ENCODE assay signal across 1 cellular context in genomic region chr7:99409814-99410213, GRCh38.
TF ChIP-seq lines count a peak whose summit lies in the region.

No MANE protein-coding gene starts in this region.

TF ChIP-seq in GM12878, 131 proteins besides CTCF, POLR2A, EP300 and RAD21:
- TF ChIP-seq GATAD2B (conservative IDR thresholded peaks at IDR 0.05; ENCODE audit: low read depth) (no peak), SUPT20H (IDR thresholded peaks at IDR 0.05; ENCODE audit: borderline replicate concordance, control insufficient read depth, low read depth, low read length) (no peak), TCF7 (IDR thresholded peaks at IDR 0.05; ENCODE audit: borderline replicate concordance) (no peak), RFX5 (IDR thresholded peaks at IDR 0.05; ENCODE audit: low read depth, low read length) (no peak), ZNF384 (IDR thresholded peaks at IDR 0.05; ENCODE audit: borderline replicate concordance, low read depth, low read length) (no peak), SREBF1 (IDR thresholded peaks at IDR 0.05; ENCODE audit: low read length) (no peak), SIN3A (IDR thresholded peaks at IDR 0.05; ENCODE audit: low read depth, low read length) (no peak), E2F4 (IDR thresholded peaks at IDR 0.05; ENCODE audit: low read depth, low read length) (no peak), NR2C1 (IDR thresholded peaks at IDR 0.05) (no peak), RAD51 (IDR thresholded peaks at IDR 0.05) (no peak), SP1 (IDR thresholded peaks at IDR 0.05; ENCODE audit: low read depth, low read length) (no peak), CBX5 (IDR thresholded peaks at IDR 0.05; ENCODE audit: low read depth) (no peak), HDAC2 (IDR thresholded peaks at IDR 0.05) (no peak), GABPA (IDR thresholded peaks at IDR 0.05; ENCODE audit: low read depth) (no peak), ZNF24 (IDR thresholded peaks at IDR 0.05) (no peak), ZBTB11 (CRISPR knock-in tag; IDR thresholded peaks at IDR 0.05) (no peak)
- TF ChIP-seq, protein P1, sequence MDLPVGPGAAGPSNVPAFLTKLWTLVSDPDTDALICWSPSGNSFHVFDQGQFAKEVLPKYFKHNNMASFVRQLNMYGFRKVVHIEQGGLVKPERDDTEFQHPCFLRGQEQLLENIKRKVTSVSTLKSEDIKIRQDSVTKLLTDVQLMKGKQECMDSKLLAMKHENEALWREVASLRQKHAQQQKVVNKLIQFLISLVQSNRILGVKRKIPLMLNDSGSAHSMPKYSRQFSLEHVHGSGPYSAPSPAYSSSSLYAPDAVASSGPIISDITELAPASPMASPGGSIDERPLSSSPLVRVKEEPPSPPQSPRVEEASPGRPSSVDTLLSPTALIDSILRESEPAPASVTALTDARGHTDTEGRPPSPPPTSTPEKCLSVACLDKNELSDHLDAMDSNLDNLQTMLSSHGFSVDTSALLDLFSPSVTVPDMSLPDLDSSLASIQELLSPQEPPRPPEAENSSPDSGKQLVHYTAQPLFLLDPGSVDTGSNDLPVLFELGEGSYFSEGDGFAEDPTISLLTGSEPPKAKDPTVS (IDR thresholded peaks at IDR 0.05; ENCODE audit: low read depth, low read length): no peak
